ENCODE assay signal across 1 cellular context in the genomic region with DNA sequence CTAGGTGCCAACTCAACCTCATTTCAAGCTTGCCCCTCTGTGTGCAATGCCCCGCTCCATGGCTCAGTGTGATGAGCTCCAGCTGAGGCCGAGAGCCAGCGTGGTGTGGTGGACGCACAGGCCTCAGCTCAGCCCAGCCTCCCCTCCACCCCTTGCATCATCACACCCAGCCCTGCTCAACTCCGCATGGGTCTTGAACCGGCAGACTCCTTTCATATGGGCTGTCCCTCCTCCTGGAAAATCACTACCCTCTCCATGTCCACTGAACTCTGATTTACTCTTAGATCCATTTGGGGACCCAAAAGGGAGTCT.
TF ChIP-seq lines count a peak whose summit lies in the region.

No MANE protein-coding gene starts in this region.

TF ChIP-seq in WTC11, 78 proteins besides CTCF, POLR2A, EP300 and RAD21 (continued from another document):
- TF ChIP-seq, protein P1, sequence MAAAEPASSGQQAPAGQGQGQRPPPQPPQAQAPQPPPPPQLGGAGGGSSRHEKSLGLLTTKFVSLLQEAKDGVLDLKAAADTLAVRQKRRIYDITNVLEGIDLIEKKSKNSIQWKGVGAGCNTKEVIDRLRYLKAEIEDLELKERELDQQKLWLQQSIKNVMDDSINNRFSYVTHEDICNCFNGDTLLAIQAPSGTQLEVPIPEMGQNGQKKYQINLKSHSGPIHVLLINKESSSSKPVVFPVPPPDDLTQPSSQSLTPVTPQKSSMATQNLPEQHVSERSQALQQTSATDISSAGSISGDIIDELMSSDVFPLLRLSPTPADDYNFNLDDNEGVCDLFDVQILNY (CRISPR knock-in tag; IDR thresholded peaks at IDR 0.05) = no peak
- TF ChIP-seq JAZF1 (CRISPR knock-in tag; IDR thresholded peaks at IDR 0.05) (no peak), CREM (CRISPR knock-in tag; IDR thresholded peaks at IDR 0.05) (no peak), MYBL2 (CRISPR knock-in tag; IDR thresholded peaks at IDR 0.05) (no peak), NR1H2 (CRISPR knock-in tag; IDR thresholded peaks at IDR 0.05) (no peak), IRF2 (CRISPR knock-in tag; IDR thresholded peaks at IDR 0.05; ENCODE audit: borderline replicate concordance, low read depth) (no peak), CBFB (CRISPR knock-in tag; IDR thresholded peaks at IDR 0.05; ENCODE audit: low read depth) (no peak), ZNF263 (CRISPR knock-in tag; IDR thresholded peaks at IDR 0.05; ENCODE audit: low read depth) (no peak)
